Comparison of ENCODE assay signal across 6 cellular contexts in genomic region chr4:3589379-3589778, GRCh38. TPM values are rescaled to one million over a fixed set of nuclear protein-coding genes. Genes with fewer than 3 reads are reported as not detected.
DNase-seq lines count a peak whose midpoint lies in the region; ATAC-seq and TF ChIP-seq lines count a peak whose summit lies in the region.
"Not testable (repeated sequence)": the region's sequence is repeated elsewhere in the genome, so short reads cannot be mapped to it uniquely, and the experiment has no call there.

No MANE protein-coding gene starts in this region.

- TF ChIP-seq CTCF in WERI-Rb-1 (IDR thresholded peaks at IDR 0.05; ENCODE audit: low read depth, low read length); coronary artery (IDR thresholded peaks at IDR 0.05); osteoblast (IDR thresholded peaks at IDR 0.05; ENCODE audit: extremely low read depth, low read depth, low read length): not testable (repeated sequence)

- not testable (repeated sequence) for H3K27me3 ChIP-seq in WERI-Rb-1 (ENCODE audit: insufficient read depth, low read depth, severe bottlenecking); osteoblast (ENCODE audit: insufficient read depth, low read length)

- not testable (repeated sequence) for H3K4me2 ChIP-seq in osteoblast (ENCODE audit: insufficient read depth, low read length)

- intact Hi-C loops in cardiac septum (cut with DNase I); sciatic nerve (cut with DNase I): not testable (repeated sequence)

- H3K27ac ChIP-seq in WERI-Rb-1, result peak overlapping the region; percentile 82; the same call in 1 of the 2 replicates
- H3K27ac ChIP-seq in coronary artery; osteoblast (ENCODE audit: low read depth, low read length): not testable (repeated sequence)

- not testable (repeated sequence) for H3K9me3 Mint-ChIP-seq in stimulated activated effector memory CD8-positive, alpha-beta T cell treated with anti-CD3 and anti-CD28 coated beads, Interleukin-12 subunit alpha, Interleukin-12 subunit beta, amount 100 ng/mL, for 72 hours

- not testable (repeated sequence) for ATAC-seq in sciatic nerve
- ATAC-seq in stimulated activated effector memory CD8-positive, alpha-beta T cell treated with anti-CD3 and anti-CD28 coated beads, Interleukin-12 subunit alpha, Interleukin-12 subunit beta, amount 100 ng/mL, for 72 hours, result peak; percentile 19

- not testable (repeated sequence) for H4K20me1 ChIP-seq in osteoblast (ENCODE audit: insufficient read depth, low read length)

- H3K79me2 ChIP-seq in osteoblast (ENCODE audit: insufficient read depth, low read length), result not testable (repeated sequence)

- H3K4me1 Mint-ChIP-seq in stimulated activated effector memory CD8-positive, alpha-beta T cell treated with anti-CD3 and anti-CD28 coated beads, Interleukin-12 subunit alpha, Interleukin-12 subunit beta, amount 100 ng/mL, for 72 hours, result peaks cover 11% of the 10 kb centered on the region

- not testable (repeated sequence) for H2AFZ ChIP-seq in osteoblast (ENCODE audit: low read length)

- not testable (repeated sequence) for H3K9me3 ChIP-seq in WERI-Rb-1 (ENCODE audit: severe bottlenecking); osteoblast (ENCODE audit: low read depth, low read length)

- H3K27ac Mint-ChIP-seq in stimulated activated effector memory CD8-positive, alpha-beta T cell treated with anti-CD3 and anti-CD28 coated beads, Interleukin-12 subunit alpha, Interleukin-12 subunit beta, amount 100 ng/mL, for 72 hours, result not testable (repeated sequence)

- not testable (repeated sequence) for H3K4me3 Mint-ChIP-seq in stimulated activated effector memory CD8-positive, alpha-beta T cell treated with anti-CD3 and anti-CD28 coated beads, Interleukin-12 subunit alpha, Interleukin-12 subunit beta, amount 100 ng/mL, for 72 hours

- not testable (repeated sequence) for H3K36me3 ChIP-seq in WERI-Rb-1; osteoblast (ENCODE audit: insufficient read depth, low read length)

- H3K4me1 ChIP-seq in osteoblast (ENCODE audit: insufficient read depth, low read length), result not testable (repeated sequence)

- not testable (repeated sequence) for DNase-seq in WERI-Rb-1; stimulated activated effector memory CD8-positive, alpha-beta T cell treated with anti-CD3 and anti-CD28 coated beads, Interleukin-12 subunit alpha, Interleukin-12 subunit beta, amount 100 ng/mL, for 72 hours (ENCODE audit: low spot score in 2 of 2)
- DNase-seq in coronary artery (ENCODE audit: low spot score), result peak; percentile 38
- peak; percentile 41 for DNase-seq in cardiac septum (ENCODE audit: low spot score)
- peak; percentile 17 for DNase-seq in osteoblast (ENCODE audit: insufficient read length, low spot score, missing footprints)
- DNase-seq in sciatic nerve (ENCODE audit: low spot score), result peak; percentile 23

- H3K4me3 ChIP-seq in WERI-Rb-1 (ENCODE audit: low read depth, low read length); coronary artery; osteoblast (ENCODE audit: insufficient read depth, low read length): not testable (repeated sequence)

- not testable (repeated sequence) for H3K36me3 Mint-ChIP-seq in stimulated activated effector memory CD8-positive, alpha-beta T cell treated with anti-CD3 and anti-CD28 coated beads, Interleukin-12 subunit alpha, Interleukin-12 subunit beta, amount 100 ng/mL, for 72 hours

RNA-seq across cellular contexts. Expression of gene LRPAP1, which starts 57.2 kb away (rescaled TPM):
- 275 TPM for total RNA-seq in cardiac septum
- total RNA-seq in osteoblast, result 79.3 and 82.9 TPM in 2 replicates
- 105 TPM for total RNA-seq in sciatic nerve
